12 cellular contexts compared by ENCODE assay signal in genomic region chr11:47918882-47919495, GRCh38.
DNase-seq lines count a peak whose midpoint lies in the region; ATAC-seq, FAIRE-seq and TF ChIP-seq lines count a peak whose summit lies in the region.
"Had no signal": no experiment of that assay in that cellular context is flagged by ENCODE, and none has a peak within 500 bp of the region (broad histone marks: within the 10 kb centered on the region; RNA-seq: fewer than 3 reads in every experiment).

No MANE protein-coding gene starts in this region.

- H3K4me3 ChIP-seq in KMS-11 (IDR thresholded peaks at IDR 0.05; ENCODE audit: insufficient read depth, low read depth, low read length) (no peak overlapping the region), bronchial epithelial cell (ENCODE audit: low read depth, low read length) (no peak overlapping the region)

- H3K36me3 ChIP-seq in KMS-11 (ENCODE audit: insufficient read depth) (no peaks in the 10 kb centered on the region), bronchial epithelial cell (ENCODE audit: control insufficient read depth, insufficient read depth, low read length) (no peaks in the 10 kb centered on the region)

- H3K9ac ChIP-seq in KMS-11 = no peak overlapping the region; the same call in 1 of the 2 replicates

- no peak overlapping the region for H2AFZ ChIP-seq in KMS-11 (ENCODE audit: low read depth)

- no peaks in the 10 kb centered on the region for H4K20me1 ChIP-seq in KMS-11 (ENCODE audit: insufficient read depth)

- no peaks in the 10 kb centered on the region for H3K79me2 ChIP-seq in KMS-11 (ENCODE audit: insufficient read depth, low read depth)

- peaks cover 36 to 37% of the 10 kb centered on the region in 2 donors for H3K4me1 Mint-ChIP-seq in natural killer cell treated with Interleukin-12 subunit alpha and Interleukin-12 subunit beta and Interleukin-15 and Interleukin-18, amount 100 ng/mL, for 72 hours (ENCODE audit: low read depth in 2 of 2)

- peak overlapping the region; percentile 59 for H3K4me3 Mint-ChIP-seq in natural killer cell treated with Interleukin-12 subunit alpha and Interleukin-12 subunit beta and Interleukin-15 and Interleukin-18, amount 100 ng/mL, for 72 hours
- H3K4me3 Mint-ChIP-seq: activated CD4-positive, alpha-beta T cell treated with anti-CD3 and anti-CD28 coated beads, Interleukin-2, amount 10 ng/mL, durations not matched to agents 24 days and 14 days had no signal

- DNase-seq in AG20443 (ENCODE audit: low spot score) (peak; percentile 40), bronchial epithelial cell (ENCODE audit: low read depth) (peak; percentile 46), left lobe of liver (ENCODE audit: low spot score) (no peak), NCI-H1048 (lab: John Stamatoyannopoulos, UW) (no peak), Kasumi-1 (lab: John Stamatoyannopoulos, UW) (no peak)
- no peak for DNase-seq in natural killer cell treated with Interleukin-12 subunit alpha and Interleukin-12 subunit beta and Interleukin-15 and Interleukin-18, amount 100 ng/mL, for 72 hours (ENCODE audit: low spot score)
- DNase-seq: activated CD4-positive, alpha-beta T cell treated with anti-CD3 and anti-CD28 coated beads, Interleukin-2, amount 10 ng/mL, durations not matched to agents 24 days and 14 days; NCI-H446 treated with DMSO at 0.1 percent for 48 hours; stimulated activated CD4-positive, alpha-beta T cell treated with anti-CD3 and anti-CD28 coated beads, Interleukin-4, amount 100 ng/mL, for 1 hour had no signal

- no peaks in the 10 kb centered on the region for H3K36me3 Mint-ChIP-seq in natural killer cell treated with Interleukin-12 subunit alpha and Interleukin-12 subunit beta and Interleukin-15 and Interleukin-18, amount 100 ng/mL, for 72 hours

- H3K4me2 ChIP-seq in KMS-11 = peak overlapping the region; percentile 71; the same call in 1 of the 2 replicates

- H3K4me1 ChIP-seq in KMS-11 (ENCODE audit: low read depth, poor library complexity, severe bottlenecking) = peaks cover 51% of the 10 kb centered on the region

- peak overlapping the region; percentile 46 for H3K27ac ChIP-seq in KMS-11

- no peaks in the 10 kb centered on the region for H3K27me3 ChIP-seq in KMS-11 (ENCODE audit: insufficient read depth, low read depth)
- H3K27me3 ChIP-seq in bronchial epithelial cell (ENCODE audit: control insufficient read depth, insufficient read depth, low read length) = no peaks in the 10 kb centered on the region
- H3K27me3 ChIP-seq: dorsolateral prefrontal cortex had no signal

- peaks cover 0 to 2% of the 10 kb centered on the region in 2 donors for H3K27me3 Mint-ChIP-seq in natural killer cell treated with Interleukin-12 subunit alpha and Interleukin-12 subunit beta and Interleukin-15 and Interleukin-18, amount 100 ng/mL, for 72 hours
- H3K27me3 Mint-ChIP-seq: activated CD4-positive, alpha-beta T cell treated with anti-CD3 and anti-CD28 coated beads, Interleukin-2, amount 10 ng/mL, durations not matched to agents 24 days and 14 days had no signal

- no peak for FAIRE-seq in bronchial epithelial cell (lab: Jason Lieb, UNC)

- TF ChIP-seq CTCF in KMS-11 (conservative IDR thresholded peaks at IDR 0.05; ENCODE audit: low read depth, low read length) = no peak
- no peak for TF ChIP-seq CTCF in bronchial epithelial cell (IDR thresholded peaks at IDR 0.05; ENCODE audit: insufficient read depth, low read length, severe bottlenecking)

- H3K9me3 Mint-ChIP-seq in natural killer cell treated with Interleukin-12 subunit alpha and Interleukin-12 subunit beta and Interleukin-15 and Interleukin-18, amount 100 ng/mL, for 72 hours = no peaks in the 10 kb centered on the region

- ATAC-seq in natural killer cell treated with Interleukin-12 subunit alpha and Interleukin-12 subunit beta and Interleukin-15 and Interleukin-18, amount 100 ng/mL, for 72 hours = no peak
- ATAC-seq in left lobe of liver = no peak
- ATAC-seq in GM21576 (IDR thresholded peaks at IDR 0.05; ENCODE audit: unreplicated experiment) = no peak

- peak overlapping the region; percentile 51 to 59 for H3K27ac Mint-ChIP-seq in natural killer cell treated with Interleukin-12 subunit alpha and Interleukin-12 subunit beta and Interleukin-15 and Interleukin-18, amount 100 ng/mL, for 72 hours

Comparison
In these comparisons a context has a peak if more than half of its experiments do, and no peak if none do; other contexts are left out.
1. DNase-seq: peak in AG20443 (single experiment) and bronchial epithelial cell (single experiment); none in natural killer cell treated with Interleukin-12 subunit alpha and Interleukin-12 subunit beta and Interleukin-15 and Interleukin-18, amount 100 ng/mL, for 72 hours (single experiment), left lobe of liver (single experiment), NCI-H1048 (single experiment) and Kasumi-1 (0 of 2).